In genomic region chr2:53828331-53828730, GRCh38 we compare ENCODE assay signal across 24 cellular contexts.
"Had no signal": no experiment of that assay in that cellular context is flagged by ENCODE, and none has a peak within 500 bp of the region (broad histone marks: within the 10 kb centered on the region; RNA-seq: fewer than 3 reads in every experiment).

No MANE protein-coding gene starts in this region.

- ATAC-seq: activated CD4-positive, alpha-beta T cell treated with anti-CD3 and anti-CD28 coated beads for 36 hours; activated CD8-positive, alpha-beta T cell treated with anti-CD3 and anti-CD28 coated beads for 36 hours; activated T-cell treated with anti-CD3 and anti-CD28 coated beads, Interleukin-2, amount 50 U/mL, for 72 hours; body of pancreas; T-cell had no signal

- H3K9ac ChIP-seq: KMS-11 had no signal

- DNase-seq: activated CD4-positive, alpha-beta T cell treated with anti-CD3 and anti-CD28 coated beads for 36 hours; activated CD4-positive, alpha-beta T cell treated with anti-CD3 and anti-CD28 coated beads, Interleukin-2, amount 50 U/mL, for 1 hour; activated CD4-positive, CD25-positive, alpha-beta regulatory T cell; activated CD8-positive, alpha-beta memory T cell treated with anti-CD3 and anti-CD28 coated beads, Interleukin-2, amount 50 U/mL, for 4 hours; activated CD8-positive, alpha-beta T cell treated with anti-CD3 and anti-CD28 coated beads for 36 hours; activated T-cell treated with anti-CD3 and anti-CD28 coated beads, Interleukin-2, amount 50 U/mL, for 72 hours; body of pancreas; MG63; MV-4-11; NCI-H1105; NCI-H1436 treated with DMSO at 0.1 percent for 48 hours; NCI-H187; NCI-H2081; NCI-H446; NCI-H524 treated with DMSO at 0.1 percent for 48 hours; NCI-H82; RPMI8226; T-cell; T-helper 2 cell; T1000 had no signal

- H3K36me3 ChIP-seq: cardiac muscle cell, MG63 had no signal

- H3K27me3 ChIP-seq: ascending aorta, body of pancreas, cardiac muscle cell, MG63 had no signal

- H3K9me3 ChIP-seq: ascending aorta, body of pancreas, MG63 had no signal

- H3K4me1 ChIP-seq: ascending aorta had no signal

- H3K4me3 ChIP-seq: ascending aorta, body of pancreas, cardiac muscle cell, MG63, SK-N-MC had no signal

- H3K27ac ChIP-seq: ascending aorta, cardiac muscle cell, KMS-11, SK-N-MC had no signal
